Comparison of ENCODE assay signal across 2 cellular contexts in the genomic region with DNA sequence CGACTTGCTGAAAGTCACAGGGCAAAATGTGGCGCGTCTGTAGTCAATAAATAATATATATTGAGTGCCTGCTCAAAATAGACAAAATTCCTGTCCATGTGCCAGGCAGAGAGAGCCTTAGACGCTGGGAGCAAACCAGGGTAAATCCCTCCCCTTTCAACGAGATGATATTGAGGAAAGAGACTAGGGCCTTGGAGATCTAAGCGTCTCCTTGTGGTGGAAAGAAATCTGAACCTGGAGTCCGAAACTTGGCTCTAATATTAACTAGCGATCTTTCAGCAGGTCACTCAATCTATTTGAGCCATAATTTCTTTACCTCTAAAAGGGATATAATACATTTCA.
TF ChIP-seq lines count a peak whose summit lies in the region.

No MANE protein-coding gene starts in this region.

TF ChIP-seq in IMR-90, 13 proteins besides CTCF, POLR2A, EP300 and RAD21:
- no peak for TF ChIP-seq MAZ (IDR thresholded peaks at IDR 0.05; ENCODE audit: borderline replicate concordance, low read depth, low read length)

TF ChIP-seq in neural cell, 6 proteins besides CTCF, POLR2A, EP300 and RAD21 (continued from another document):
- no peak for TF ChIP-seq EZH2 (IDR thresholded peaks at IDR 0.05; ENCODE audit: borderline replicate concordance, insufficient read depth, low read length, poor library complexity, severe bottlenecking)
- TF ChIP-seq REST (IDR thresholded peaks at IDR 0.05; ENCODE audit: borderline replicate concordance): no peak
- no peak for TF ChIP-seq POLR2AphosphoS5 (IDR thresholded peaks at IDR 0.05)
- TF ChIP-seq MXI1 (conservative IDR thresholded peaks at IDR 0.05; ENCODE audit: poor library complexity, severe bottlenecking): no peak
- no peak for TF ChIP-seq TAF1 (IDR thresholded peaks at IDR 0.05; ENCODE audit: low read depth)
TF ChIP-seq in neural cell: peak in this region for 0.
